24 cellular contexts compared by ENCODE assay signal in the genomic region with DNA sequence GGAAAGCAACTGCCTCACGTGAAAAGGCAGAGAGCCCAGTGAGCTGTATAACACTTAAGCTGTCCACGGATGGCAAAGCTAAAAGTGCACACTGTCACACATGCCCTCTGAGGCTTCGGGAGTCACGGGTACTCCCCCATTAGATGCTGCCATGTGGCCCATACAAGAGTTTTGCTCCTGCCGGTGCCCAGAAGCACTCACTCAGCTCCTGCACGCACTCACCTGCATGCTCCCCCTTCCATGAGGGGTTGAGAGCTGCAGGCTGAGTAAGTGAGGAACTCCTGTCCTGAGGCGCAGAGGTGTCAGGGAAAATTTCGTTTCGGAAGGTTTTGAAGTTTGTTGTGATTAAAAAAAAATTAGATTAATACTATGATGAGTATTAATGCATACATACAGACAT.
"Had no signal": no experiment of that assay in that cellular context is flagged by ENCODE, and none has a peak within 500 bp of the region (broad histone marks: within the 10 kb centered on the region; RNA-seq: fewer than 3 reads in every experiment).

No MANE protein-coding gene starts in this region.

- H3K36me3 Mint-ChIP-seq: activated naive CD4-positive, alpha-beta T cell treated with anti-CD3 and anti-CD28 coated beads, Interleukin-2, amount 10 ng/mL, durations not matched to agents 7 days and 5 days; memory B cell; natural killer cell treated with Interleukin-12 subunit alpha and Interleukin-12 subunit beta and Interleukin-15 and Interleukin-18, amount 100 ng/mL, for 72 hours had no signal

- H3K9me3 ChIP-seq: body of pancreas, gastroesophageal sphincter, pancreas, psoas muscle, right atrium auricular region, transverse colon had no signal

- H3K27me3 Mint-ChIP-seq: activated naive CD4-positive, alpha-beta T cell treated with anti-CD3 and anti-CD28 coated beads, Interleukin-2, amount 10 ng/mL, durations not matched to agents 7 days and 5 days; activated naive CD8-positive, alpha-beta T cell treated with anti-CD3 and anti-CD28 coated beads, Interleukin-2, amount 50 U/mL, for 24 hours; memory B cell; natural killer cell treated with Interleukin-12 subunit alpha and Interleukin-12 subunit beta and Interleukin-15 and Interleukin-18, amount 100 ng/mL, for 72 hours had no signal

- H3K27ac ChIP-seq: body of pancreas, epithelial cell of prostate, gastroesophageal sphincter, pancreas, psoas muscle, right atrium auricular region, stomach, suprapubic skin, transverse colon had no signal

- H3K4me1 Mint-ChIP-seq: activated naive CD4-positive, alpha-beta T cell treated with anti-CD3 and anti-CD28 coated beads, Interleukin-2, amount 10 ng/mL, durations not matched to agents 7 days and 5 days; activated naive CD8-positive, alpha-beta T cell treated with anti-CD3 and anti-CD28 coated beads, Interleukin-2, amount 50 U/mL, for 24 hours; memory B cell had no signal

- H3K4me1 ChIP-seq: body of pancreas, gastroesophageal sphincter, pancreas, psoas muscle, right atrium auricular region, stomach, suprapubic skin, transverse colon had no signal

- H3K36me3 ChIP-seq: gastroesophageal sphincter, pancreas, right atrium auricular region, stomach, suprapubic skin, transverse colon had no signal

- H3K27ac Mint-ChIP-seq: activated naive CD4-positive, alpha-beta T cell treated with anti-CD3 and anti-CD28 coated beads, Interleukin-2, amount 10 ng/mL, durations not matched to agents 7 days and 5 days; activated naive CD8-positive, alpha-beta T cell treated with anti-CD3 and anti-CD28 coated beads, Interleukin-2, amount 50 U/mL, for 24 hours; activated T-cell treated with anti-CD3 and anti-CD28 coated beads, Interleukin-2, amount 50 U/mL, for 72 hours; memory B cell; natural killer cell treated with Interleukin-12 subunit alpha and Interleukin-12 subunit beta and Interleukin-15 and Interleukin-18, amount 100 ng/mL, for 72 hours; WTC11 had no signal

- H3K4me3 Mint-ChIP-seq: activated naive CD4-positive, alpha-beta T cell treated with anti-CD3 and anti-CD28 coated beads, Interleukin-2, amount 10 ng/mL, durations not matched to agents 7 days and 5 days; activated naive CD8-positive, alpha-beta T cell treated with anti-CD3 and anti-CD28 coated beads, Interleukin-2, amount 50 U/mL, for 24 hours; activated T-cell treated with anti-CD3 and anti-CD28 coated beads, Interleukin-2, amount 50 U/mL, for 72 hours; memory B cell; natural killer cell treated with Interleukin-12 subunit alpha and Interleukin-12 subunit beta and Interleukin-15 and Interleukin-18, amount 100 ng/mL, for 72 hours; WTC11 had no signal

- H3K4me3 ChIP-seq: body of pancreas, gastroesophageal sphincter, pancreas, psoas muscle, right atrium auricular region, stomach, suprapubic skin, transverse colon had no signal

- ATAC-seq: activated naive CD8-positive, alpha-beta T cell treated with anti-CD3 and anti-CD28 coated beads, Interleukin-2, amount 50 U/mL, for 24 hours; activated T-cell treated with anti-CD3 and anti-CD28 coated beads, Interleukin-2, amount 50 U/mL, for 72 hours; body of pancreas; gastroesophageal sphincter; left cardiac atrium; natural killer cell treated with Interleukin-12 subunit alpha and Interleukin-12 subunit beta and Interleukin-15 and Interleukin-18, amount 100 ng/mL, for 72 hours; pancreas; psoas muscle; WTC11 had no signal

- H3K27me3 ChIP-seq: body of pancreas, gastroesophageal sphincter, pancreas, right atrium auricular region, stomach, suprapubic skin, transverse colon had no signal

- FAIRE-seq: islet of Langerhans, pancreas, urothelium cell line had no signal

- DNase-seq: activated CD4-positive, alpha-beta T cell treated with anti-CD3 and anti-CD28 coated beads, Interleukin-2, amount 50 U/mL, for 4 hours; activated CD8-positive, alpha-beta memory T cell treated with anti-CD3 and anti-CD28 coated beads, Interleukin-2, amount 50 U/mL, for 48 hours; activated effector memory CD4-positive, alpha-beta T cell treated with Interleukin-2 at 50 U/mL for 16 hours; activated naive CD4-positive, alpha-beta T cell treated with anti-CD3 and anti-CD28 coated beads, Interleukin-2, amount 10 ng/mL, durations not matched to agents 7 days and 5 days; activated naive CD8-positive, alpha-beta T cell treated with anti-CD3 and anti-CD28 coated beads, Interleukin-2, amount 50 U/mL, for 24 hours; activated T-cell treated with anti-CD3 and anti-CD28 coated beads, Interleukin-2, amount 50 U/mL, for 72 hours; anterior cingulate cortex; body of pancreas; head of caudate nucleus; left cardiac atrium; pancreas; psoas muscle; stimulated activated CD4-positive, alpha-beta T cell treated with anti-CD3 and anti-CD28 coated beads, Interleukin-12 subunit alpha, Interleukin-12 subunit beta, amount 100 ng/mL, for 4 hours; stomach; transverse colon had no signal
